Comparison of ENCODE assay signal across 11 cellular contexts in the genomic region with DNA sequence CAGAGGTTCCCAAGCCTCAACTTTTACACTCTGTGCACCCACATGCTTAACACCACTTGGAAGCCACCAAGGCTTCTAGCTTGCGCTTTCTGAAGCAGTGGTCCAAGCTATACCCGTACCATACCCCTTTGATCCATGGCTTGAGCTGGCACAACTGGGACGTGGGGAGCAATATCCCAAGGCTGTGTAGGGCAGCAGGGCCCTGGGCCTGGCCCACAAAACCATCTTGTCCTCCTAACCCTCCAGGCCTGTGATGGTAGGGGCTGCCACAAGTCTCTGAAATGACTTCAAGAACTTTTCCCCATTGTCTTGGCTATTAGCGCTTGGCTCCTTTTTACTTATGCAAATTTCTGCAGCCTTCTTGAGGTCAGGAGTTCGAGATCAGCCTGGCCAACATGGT.
"Had no signal": no experiment of that assay in that cellular context is flagged by ENCODE, and none has a peak within 500 bp of the region (broad histone marks: within the 10 kb centered on the region; RNA-seq: fewer than 3 reads in every experiment).

No MANE protein-coding gene starts in this region.

- H3K27ac ChIP-seq: GM23248 had no signal

- ATAC-seq: GM23338, HCT116 had no signal

- H2AFZ ChIP-seq: GM23248, GM23338 had no signal

- H3K9ac ChIP-seq: GM23248 had no signal

- H3K36me3 ChIP-seq: HAP-1 had no signal

- DNase-seq: GM23248, GOT3, H7, H9, HCEC 1CT, HFFc6 had no signal

- H3K4me3 ChIP-seq: GM23248, GM23338, HAP-1 had no signal

- H3K4me2 ChIP-seq: GM23338 had no signal

- FAIRE-seq: H1, H54 had no signal

- H3K4me1 ChIP-seq: HAP-1 had no signal
